ENCODE assay signal across 1 cellular context in genomic region chr6:147281895-147282565, GRCh38.
TF ChIP-seq lines count a peak whose summit lies in the region.

No MANE protein-coding gene starts in this region.

TF ChIP-seq in K562, 482 proteins besides CTCF, POLR2A, EP300 and RAD21 (continued from another document):
- no peak for TF ChIP-seq RNF219 (CRISPR knock-in tag; IDR thresholded peaks at IDR 0.05)
TF ChIP-seq in K562: peak in this region for 0.
